ENCODE assay signal across 15 cellular contexts in genomic region chr15:67715166-67715565, GRCh38.
DNase-seq lines count a peak whose midpoint lies in the region; ATAC-seq and TF ChIP-seq lines count a peak whose summit lies in the region.
"Had no signal": no experiment of that assay in that cellular context is flagged by ENCODE, and none has a peak within 500 bp of the region (broad histone marks: within the 10 kb centered on the region; RNA-seq: fewer than 3 reads in every experiment).

No MANE protein-coding gene starts in this region.

- TF ChIP-seq RAD21 in neural cell (conservative IDR thresholded peaks at IDR 0.05) = no peak

- H3K4me1 ChIP-seq in SJCRH30 = peaks cover 41% of the 10 kb centered on the region

- no peaks in the 10 kb centered on the region for H3K79me2 ChIP-seq in neural cell (replicated peaks; ENCODE audit: insufficient read depth, low read length)

- H3K27me3 ChIP-seq in SJCRH30 (no peaks in the 10 kb centered on the region), neural cell (ENCODE audit: insufficient read depth, low read depth, low read length) (no peaks in the 10 kb centered on the region)
- H3K27me3 ChIP-seq: neutrophil had no signal

- no peak overlapping the region for H3K9ac ChIP-seq in neural cell (ENCODE audit: low read length)

- H3K9me3 ChIP-seq in SJCRH30 (replicated peaks) = no peaks in the 10 kb centered on the region
- H3K9me3 ChIP-seq in neural cell (ENCODE audit: low read length) = no peaks in the 10 kb centered on the region
- H3K9me3 ChIP-seq: neutrophil had no signal

- H3K9me2 ChIP-seq in neural cell (ENCODE audit: insufficient read depth, low read length) = no peaks in the 10 kb centered on the region

- no peak overlapping the region for H2AFZ ChIP-seq in neural cell (ENCODE audit: low read depth, low read length)
- H2AFZ ChIP-seq: GM23338 had no signal

- H4K20me1 ChIP-seq in neural cell (ENCODE audit: insufficient read depth) = no peaks in the 10 kb centered on the region

- H3F3A ChIP-seq in neural cell (ENCODE audit: insufficient read depth, low read length, poor library complexity, severe bottlenecking) = no peaks in the 10 kb centered on the region

- H3K27ac ChIP-seq in SJCRH30 (peak overlapping the region; percentile 99), neural cell (ENCODE audit: low read length) (no peak overlapping the region)
- H3K27ac ChIP-seq: neutrophil, skin epidermis had no signal

- TF ChIP-seq CTCF in neural cell (IDR thresholded peaks at IDR 0.05; ENCODE audit: poor library complexity, severe bottlenecking) = no peak

- H3K4me3 ChIP-seq in SJCRH30 = no peak overlapping the region
- no peak overlapping the region for H3K4me3 ChIP-seq in neural cell (ENCODE audit: low read length)
- H3K4me3 ChIP-seq: GM23338, skin epidermis had no signal

- H3K36me3 ChIP-seq in SJCRH30 (no peaks in the 10 kb centered on the region), neural cell (ENCODE audit: insufficient read depth, low read length) (no peaks in the 10 kb centered on the region)
- H3K36me3 ChIP-seq: neutrophil had no signal

- TF ChIP-seq EP300 in neural cell (conservative IDR thresholded peaks at IDR 0.05; ENCODE audit: poor library complexity, severe bottlenecking) = peak; percentile 84

- ATAC-seq in GM18870 (IDR thresholded peaks at IDR 0.05; ENCODE audit: unreplicated experiment) = no peak
- ATAC-seq in HG02759 (IDR thresholded peaks at IDR 0.05; ENCODE audit: unreplicated experiment) = no peak
- ATAC-seq: GM23338; Panc1; stimulated activated naive CD8-positive, alpha-beta T cell treated with anti-CD3 and anti-CD28 coated beads, Interleukin-15, Interleukin-2, amounts not matched to agents 100 U/mL and 50 U/mL, for 24 hours had no signal

- no peak overlapping the region for H3K4me2 ChIP-seq in neural cell (ENCODE audit: low read length)
- H3K4me2 ChIP-seq: GM23338 had no signal

- DNase-seq in DMS79 (lab: John Stamatoyannopoulos, UW) (peak; percentile 2), NCI-H2029 treated with DMSO at 0.1 percent for 48 hours (lab: John Stamatoyannopoulos, UW) (peak; percentile 29), SJCRH30 (peak; percentile 86 to 99), SKM-1 (lab: John Stamatoyannopoulos, UW; ENCODE audit: unreplicated experiment) (no peak), dermis blood vessel endothelial cell (no peak)
- DNase-seq: effector CD8-positive, alpha-beta T cell; KBM-7; stimulated activated naive CD8-positive, alpha-beta T cell treated with anti-CD3 and anti-CD28 coated beads, Interleukin-15, Interleukin-2, amounts not matched to agents 100 U/mL and 50 U/mL, for 24 hours had no signal

TF ChIP-seq in neural cell, 6 proteins besides CTCF, POLR2A, EP300 and RAD21:
- TF ChIP-seq SMC3 (conservative IDR thresholded peaks at IDR 0.05; ENCODE audit: poor library complexity) (no peak), TAF1 (IDR thresholded peaks at IDR 0.05; ENCODE audit: low read depth) (no peak), MXI1 (conservative IDR thresholded peaks at IDR 0.05; ENCODE audit: poor library complexity, severe bottlenecking) (no peak), POLR2AphosphoS5 (IDR thresholded peaks at IDR 0.05) (peak; percentile 73)
- TF ChIP-seq, protein P1, sequence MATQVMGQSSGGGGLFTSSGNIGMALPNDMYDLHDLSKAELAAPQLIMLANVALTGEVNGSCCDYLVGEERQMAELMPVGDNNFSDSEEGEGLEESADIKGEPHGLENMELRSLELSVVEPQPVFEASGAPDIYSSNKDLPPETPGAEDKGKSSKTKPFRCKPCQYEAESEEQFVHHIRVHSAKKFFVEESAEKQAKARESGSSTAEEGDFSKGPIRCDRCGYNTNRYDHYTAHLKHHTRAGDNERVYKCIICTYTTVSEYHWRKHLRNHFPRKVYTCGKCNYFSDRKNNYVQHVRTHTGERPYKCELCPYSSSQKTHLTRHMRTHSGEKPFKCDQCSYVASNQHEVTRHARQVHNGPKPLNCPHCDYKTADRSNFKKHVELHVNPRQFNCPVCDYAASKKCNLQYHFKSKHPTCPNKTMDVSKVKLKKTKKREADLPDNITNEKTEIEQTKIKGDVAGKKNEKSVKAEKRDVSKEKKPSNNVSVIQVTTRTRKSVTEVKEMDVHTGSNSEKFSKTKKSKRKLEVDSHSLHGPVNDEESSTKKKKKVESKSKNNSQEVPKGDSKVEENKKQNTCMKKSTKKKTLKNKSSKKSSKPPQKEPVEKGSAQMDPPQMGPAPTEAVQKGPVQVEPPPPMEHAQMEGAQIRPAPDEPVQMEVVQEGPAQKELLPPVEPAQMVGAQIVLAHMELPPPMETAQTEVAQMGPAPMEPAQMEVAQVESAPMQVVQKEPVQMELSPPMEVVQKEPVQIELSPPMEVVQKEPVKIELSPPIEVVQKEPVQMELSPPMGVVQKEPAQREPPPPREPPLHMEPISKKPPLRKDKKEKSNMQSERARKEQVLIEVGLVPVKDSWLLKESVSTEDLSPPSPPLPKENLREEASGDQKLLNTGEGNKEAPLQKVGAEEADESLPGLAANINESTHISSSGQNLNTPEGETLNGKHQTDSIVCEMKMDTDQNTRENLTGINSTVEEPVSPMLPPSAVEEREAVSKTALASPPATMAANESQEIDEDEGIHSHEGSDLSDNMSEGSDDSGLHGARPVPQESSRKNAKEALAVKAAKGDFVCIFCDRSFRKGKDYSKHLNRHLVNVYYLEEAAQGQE (IDR thresholded peaks at IDR 0.05; ENCODE audit: borderline replicate concordance) = no peak

Comparison
In these comparisons a context has a peak if more than half of its experiments do, and no peak if none do; other contexts are left out.
1. DNase-seq: peak in DMS79 (single experiment), NCI-H2029 treated with DMSO at 0.1 percent for 48 hours (single experiment) and SJCRH30 (2 of 2); none in SKM-1 (single experiment) and dermis blood vessel endothelial cell (single experiment).